In the genomic region with DNA sequence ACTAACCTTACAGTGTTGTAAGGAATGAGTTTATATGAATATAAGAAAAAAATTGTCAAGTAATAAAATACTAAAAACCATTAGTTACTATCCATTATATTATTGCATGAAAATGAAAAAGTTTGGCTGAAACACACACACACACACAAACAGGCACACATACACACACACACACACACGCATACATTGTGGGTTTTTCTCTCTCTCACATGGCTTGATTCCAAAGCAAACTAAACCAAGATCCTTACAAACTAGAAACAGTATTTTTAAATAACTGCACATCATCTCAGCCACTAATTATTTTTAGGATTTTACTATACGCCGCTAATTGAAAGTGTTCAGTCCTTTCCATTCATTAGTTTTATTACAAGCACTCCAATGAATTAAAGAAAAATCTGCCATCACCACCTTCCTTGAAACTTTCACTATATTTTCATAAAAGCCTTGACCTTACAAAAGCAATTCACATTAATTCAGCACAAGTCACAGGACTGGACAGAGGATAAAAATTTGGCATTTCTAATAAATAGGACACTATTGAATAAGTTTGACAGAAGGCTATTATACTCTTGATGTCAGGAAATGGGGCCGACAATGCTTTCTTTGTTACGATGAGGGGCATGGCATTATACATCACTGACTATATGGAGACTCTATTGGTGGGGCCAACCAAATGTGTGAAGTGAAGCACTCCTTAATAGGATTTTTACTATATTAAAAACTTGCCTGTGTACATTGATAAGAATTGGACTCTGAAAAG, we compare ENCODE assay signal across 1 cellular context.
TF ChIP-seq lines count a peak whose summit lies in the region.

No MANE protein-coding gene starts in this region.

TF ChIP-seq in SK-N-SH, 30 proteins besides CTCF, POLR2A, EP300 and RAD21:
- no peak for TF ChIP-seq TCF12 (IDR thresholded peaks at IDR 0.05)
- TF ChIP-seq, protein P1, sequence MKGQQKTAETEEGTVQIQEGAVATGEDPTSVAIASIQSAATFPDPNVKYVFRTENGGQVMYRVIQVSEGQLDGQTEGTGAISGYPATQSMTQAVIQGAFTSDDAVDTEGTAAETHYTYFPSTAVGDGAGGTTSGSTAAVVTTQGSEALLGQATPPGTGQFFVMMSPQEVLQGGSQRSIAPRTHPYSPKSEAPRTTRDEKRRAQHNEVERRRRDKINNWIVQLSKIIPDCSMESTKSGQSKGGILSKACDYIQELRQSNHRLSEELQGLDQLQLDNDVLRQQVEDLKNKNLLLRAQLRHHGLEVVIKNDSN (IDR thresholded peaks at IDR 0.05; ENCODE audit: borderline replicate concordance, low read depth), result no peak
- no peak for TF ChIP-seq CHD2 (IDR thresholded peaks at IDR 0.05; ENCODE audit: low read length, partially characterized antibody)
- TF ChIP-seq JUND (IDR thresholded peaks at IDR 0.05), result no peak
TF ChIP-seq in SK-N-SH: peak in this region for 0.
